ENCODE assay signal across 8 cellular contexts in the genomic region with DNA sequence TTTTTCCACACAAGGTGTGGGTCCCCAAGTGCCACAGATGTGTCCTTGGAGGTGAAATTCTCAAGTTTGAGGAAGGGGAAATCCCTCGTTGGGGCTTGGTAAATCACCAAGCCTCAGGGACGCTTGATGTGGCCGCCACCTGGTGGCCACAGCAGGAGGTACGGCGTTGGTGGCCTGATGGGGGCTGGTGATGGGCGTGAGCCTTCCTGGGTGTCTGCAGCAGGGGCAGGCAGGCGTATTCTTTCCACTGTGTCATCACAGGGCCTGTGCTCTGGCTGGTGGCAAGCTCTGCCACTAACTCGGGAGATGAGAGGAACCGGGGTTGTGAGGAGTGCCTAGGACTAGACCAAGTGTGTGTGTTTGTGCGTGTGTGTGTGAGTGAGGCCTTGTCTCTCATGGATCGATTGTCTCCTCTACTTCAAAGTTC. TPM values are rescaled to one million over a fixed set of nuclear protein-coding genes. Genes with fewer than 3 reads are reported as not detected.
DNase-seq lines count a peak whose midpoint lies in the region; ATAC-seq and TF ChIP-seq lines count a peak whose summit lies in the region.

No MANE protein-coding gene starts in this region.

- DNase-seq in Daoy (ENCODE audit: low read depth) (peak; percentile 74), HK-2 (ENCODE audit: unreplicated experiment) (peak; percentile 74), SHP77 treated with DMSO at 0.1 percent for 48 hours (lab: John Stamatoyannopoulos, UW) (peak; percentile 27), upper lobe of left lung (peak; percentile 78 to 92)
- peak; percentile 91 for DNase-seq in activated effector memory CD4-positive, alpha-beta T cell treated with anti-CD3 and anti-CD28 coated beads, Interleukin-2, amount 50 U/mL, for 16 hours

- no peaks in the 10 kb centered on the region for H3K9me3 ChIP-seq in gastroesophageal sphincter
- no peaks in the 10 kb centered on the region for H3K9me3 ChIP-seq in parathyroid adenoma (ENCODE audit: control insufficient read depth, low read length)
- H3K9me3 ChIP-seq in upper lobe of left lung = no peaks in the 10 kb centered on the region

- TF ChIP-seq EP300 in gastroesophageal sphincter (IDR thresholded peaks at IDR 0.05) (no peak), upper lobe of left lung (IDR thresholded peaks at IDR 0.05) (no peak)

- no peaks in the 10 kb centered on the region for H3K27me3 ChIP-seq in gastroesophageal sphincter
- H3K27me3 ChIP-seq in parathyroid adenoma (ENCODE audit: control insufficient read depth, insufficient read depth, low read length) = no peaks in the 10 kb centered on the region
- no peaks in the 10 kb centered on the region for H3K27me3 ChIP-seq in upper lobe of left lung

- H3K79me2 ChIP-seq in parathyroid adenoma = peaks cover 3% of the 10 kb centered on the region

- no peak overlapping the region for H3K9ac ChIP-seq in parathyroid adenoma

- H3K4me2 ChIP-seq in parathyroid adenoma (ENCODE audit: low read length) = no peak overlapping the region

- TF ChIP-seq CTCF in gastroesophageal sphincter (IDR thresholded peaks at IDR 0.05) (peak; percentile 84 to 92 (median 88)), parathyroid adenoma (IDR thresholded peaks at IDR 0.05) (peak; percentile 95), upper lobe of left lung (IDR thresholded peaks at IDR 0.05) (peak; percentile 85 to 94 (median 93))

- ATAC-seq in GM21360 (IDR thresholded peaks at IDR 0.05; ENCODE audit: unreplicated experiment) = peak; percentile 83
- ATAC-seq in gastroesophageal sphincter = peak; percentile 63
- ATAC-seq in upper lobe of left lung (ENCODE audit: low FRiP score in 2 of 2) = peak in 1 of 2 donors; percentile 83

- peaks cover 0 to 66% of the 10 kb centered on the region in 2 donors for H3K36me3 ChIP-seq in gastroesophageal sphincter
- H3K36me3 ChIP-seq in parathyroid adenoma (ENCODE audit: control insufficient read depth, insufficient read depth, low read length) = no peaks in the 10 kb centered on the region
- H3K36me3 ChIP-seq in upper lobe of left lung = no peaks in the 10 kb centered on the region

- 0% methylated on average over 7 of the region's 11 CpGs; no CpG with 5 or more reads in 1 of the 2 donors for WGBS in gastroesophageal sphincter (ENCODE audit: low coverage in 1 of 2), 2 donors
- WGBS in upper lobe of left lung, 2 donors = 18 to 31% methylated on average over 7 to 11 of the region's 11 CpGs

- no peak overlapping the region for H2AFZ ChIP-seq in parathyroid adenoma

- H3K4me3 ChIP-seq in gastroesophageal sphincter = no peak overlapping the region
- H3K4me3 ChIP-seq in parathyroid adenoma (ENCODE audit: low read depth, low read length) = no peak overlapping the region
- H3K4me3 ChIP-seq in upper lobe of left lung = no peak overlapping the region

- TF ChIP-seq POLR2A in gastroesophageal sphincter (IDR thresholded peaks at IDR 0.05) (no peak), upper lobe of left lung (IDR thresholded peaks at IDR 0.05) (no peak)

- H3K27ac ChIP-seq in gastroesophageal sphincter = peak overlapping the region in 1 of 4 donors; percentile 7
- no peak overlapping the region for H3K27ac ChIP-seq in parathyroid adenoma
- no peak overlapping the region for H3K27ac ChIP-seq in upper lobe of left lung

- H3K4me1 ChIP-seq in gastroesophageal sphincter (peaks cover 0 to 49% (median 23%) of the 10 kb centered on the region in 3 donors), parathyroid adenoma (peaks cover 32% of the 10 kb centered on the region), upper lobe of left lung (peaks cover 21 to 42% (median 26%) of the 10 kb centered on the region in 4 donors)

RNA-seq across cellular contexts. Expression of a gene that starts 4.2 kb away (rescaled TPM):
- total RNA-seq in Daoy (2014; rRNA removed; shearing (Covaris generic)) = 0.11 and 4.2 TPM in 2 replicates
- total RNA-seq in gastroesophageal sphincter (10 to 100 TPM; 17.3 to 43.3 (median 23.6) TPM), upper lobe of left lung (10 to 100 TPM in 4 of 6 donors, 1 to 10 TPM in 2; 5.2 to 32.5 (median 15.8) TPM)

RNA-seq across cellular contexts. Expression of a gene that starts 40.9 kb away (rescaled TPM):
- 2.2 and 3.5 TPM in 2 replicates for total RNA-seq in Daoy (2014; rRNA removed; shearing (Covaris generic))
- 10 to 100 TPM; 13.1 to 17.8 (median 16.3) TPM for total RNA-seq in gastroesophageal sphincter
- total RNA-seq in upper lobe of left lung = 10 to 100 TPM in 1 of 6 donors, 1 to 10 TPM in 5; 2.2 to 13.1 (median 6.0) TPM

RNA-seq across cellular contexts. Expression of a gene that starts 44.4 kb away (rescaled TPM):
- 0.11 TPM in 1 of 2 replicates, not detected in the other for total RNA-seq in Daoy (2014; rRNA removed; shearing (Covaris generic))
- 100 to 1,000 TPM in 1 of 4 donors, 10 to 100 TPM in 3; 27.9 to 109 (median 83.8) TPM for total RNA-seq in gastroesophageal sphincter
- 100 to 1,000 TPM in 2 of 6 donors, 10 to 100 TPM in 4; 19.9 to 200 (median 81.1) TPM for total RNA-seq in upper lobe of left lung

Comparison
In these comparisons a context has a peak if more than half of its experiments do, and no peak if none do; other contexts are left out.
1. DNase-seq: peak in every context shown above with its lines; median percentile 91 in activated effector memory CD4-positive, alpha-beta T cell treated with anti-CD3 and anti-CD28 coated beads, Interleukin-2, amount 50 U/mL, for 16 hours; 85 in upper lobe of left lung; 74 in Daoy; 74 in HK-2; 27 in SHP77 treated with DMSO at 0.1 percent for 48 hours.
2. RNA of a gene that starts 44.4 kb away (total RNA-seq): 27.9 to 109 TPM in gastroesophageal sphincter and 19.9 to 200 TPM in upper lobe of left lung; 0.11 TPM in Daoy; every median in the first group is over 10 times any median in the second.
3. Peak in every context shown above with its lines, with median percentiles within 50 percentile points of each other: CTCF ChIP-seq.